Comparison of ENCODE assay signal across 27 cellular contexts in genomic region chrX:112081781-112082482, GRCh38. TPM values are rescaled to one million over a fixed set of nuclear protein-coding genes. Genes with fewer than 3 reads are reported as not detected.
A peak's percentile ranks its signal among the peaks of the same experiment; 100 is the strongest.
DNase-seq lines count a peak whose midpoint lies in the region; ATAC-seq and TF ChIP-seq lines count a peak whose summit lies in the region.
"Had no signal": no experiment of that assay in that cellular context is flagged by ENCODE, and none has a peak within 500 bp of the region (broad histone marks: within the 10 kb centered on the region; RNA-seq: fewer than 3 reads in every experiment).

No MANE protein-coding gene starts in this region.

- H3K36me3 Mint-ChIP-seq in endodermal cell (ENCODE audit: low read depth) (no peaks in the 10 kb centered on the region), type B pancreatic cell (no peaks in the 10 kb centered on the region)
- no peaks in the 10 kb centered on the region for H3K36me3 Mint-ChIP-seq in activated T-helper 17 cell treated with anti-CD3 and anti-CD28 coated beads, Interleukin-2, amount 50 U/mL, for 72 hours (ENCODE audit: low read depth)
- H3K36me3 Mint-ChIP-seq: activated naive CD4-positive, alpha-beta T cell treated with anti-CD3 and anti-CD28 coated beads, Interleukin-2, amount 50 U/mL, for 24 hours; CD14-positive monocyte had no signal

- no peaks in the 10 kb centered on the region for H3K27me3 ChIP-seq in right cardiac atrium (ENCODE audit: control insufficient read depth, insufficient read depth)
- H3K27me3 ChIP-seq in right atrium auricular region: peaks cover 0 to 10% of the 10 kb centered on the region in 2 donors
- peaks cover 39% of the 10 kb centered on the region for H3K27me3 ChIP-seq in endodermal cell (ENCODE audit: control insufficient read depth, insufficient read depth, low read length, poor library complexity, severe bottlenecking)
- H3K27me3 ChIP-seq: body of pancreas had no signal

- H3K4me3 ChIP-seq in right cardiac atrium (ENCODE audit: low read length): peak overlapping the region; percentile 39
- no peak overlapping the region for H3K4me3 ChIP-seq in right atrium auricular region
- peak overlapping the region; percentile 74 for H3K4me3 ChIP-seq in endodermal cell (ENCODE audit: low read length)
- peak overlapping the region; percentile 25 for H3K4me3 ChIP-seq in mesodermal cell (ENCODE audit: extremely low read depth, insufficient read depth, low read length, poor library complexity, severe bottlenecking)
- H3K4me3 ChIP-seq: body of pancreas, upper lobe of left lung had no signal

- ATAC-seq in right cardiac atrium (no peak), HG02840 (IDR thresholded peaks at IDR 0.05; ENCODE audit: low FRiP score, unreplicated experiment) (no peak)
- ATAC-seq in activated T-helper 17 cell treated with anti-CD3 and anti-CD28 coated beads, Interleukin-2, amount 50 U/mL, for 72 hours (replicated peaks): no peak
- ATAC-seq: body of pancreas, gastroesophageal sphincter, natural killer cell, Right ventricle myocardium inferior had no signal

- H3K27ac Mint-ChIP-seq in endodermal cell (no peak overlapping the region), type B pancreatic cell (peak overlapping the region; percentile 15)
- H3K27ac Mint-ChIP-seq in activated T-helper 17 cell treated with anti-CD3 and anti-CD28 coated beads, Interleukin-2, amount 50 U/mL, for 72 hours: no peak overlapping the region
- H3K27ac Mint-ChIP-seq: activated naive CD4-positive, alpha-beta T cell treated with anti-CD3 and anti-CD28 coated beads, Interleukin-2, amount 50 U/mL, for 24 hours; dendritic cell treated with granulocyte-macrophage colony-stimulating factor and Interleukin-4, amounts not matched to agents 40 ng/mL and 50 ng/mL, for 4 days; natural killer cell; stimulated activated naive CD8-positive, alpha-beta T cell treated with anti-CD3 and anti-CD28 coated beads, Interleukin-15, Interleukin-2, amounts not matched to agents 100 ng/mL and 50 ng/mL, for 24 hours had no signal

- H3K27me3 Mint-ChIP-seq in endodermal cell (ENCODE audit: insufficient read depth): peaks cover 75% of the 10 kb centered on the region
- H3K27me3 Mint-ChIP-seq in type B pancreatic cell: peaks cover 89% of the 10 kb centered on the region
- peaks cover 21% of the 10 kb centered on the region for H3K27me3 Mint-ChIP-seq in activated T-helper 17 cell treated with anti-CD3 and anti-CD28 coated beads, Interleukin-2, amount 50 U/mL, for 72 hours

- WGBS in right cardiac atrium: 5% methylated on average over 31 of the region's 31 CpGs
- WGBS in endodermal cell (ENCODE audit: insufficient coverage in 1 of 2, insufficient read length in 1 of 2), 2 experiments: 4 to 7% methylated on average over 2 to 25 of the region's 31 CpGs
- 0% methylated on average over 1 to 2 of the region's 31 CpGs for WGBS in mesodermal cell (ENCODE audit: insufficient coverage in 2 of 2), 2 experiments

- H3K4me1 Mint-ChIP-seq in endodermal cell: peaks cover 44% of the 10 kb centered on the region
- H3K4me1 Mint-ChIP-seq in type B pancreatic cell (ENCODE audit: unreplicated experiment): peaks cover 19% of the 10 kb centered on the region
- H3K4me1 Mint-ChIP-seq in activated T-helper 17 cell treated with anti-CD3 and anti-CD28 coated beads, Interleukin-2, amount 50 U/mL, for 72 hours: no peaks in the 10 kb centered on the region
- H3K4me1 Mint-ChIP-seq: activated naive CD4-positive, alpha-beta T cell treated with anti-CD3 and anti-CD28 coated beads, Interleukin-2, amount 50 U/mL, for 24 hours; CD14-positive monocyte; natural killer cell had no signal

- H3K4me1 ChIP-seq in right cardiac atrium (ENCODE audit: control insufficient read depth, insufficient read depth, low read length) (no peaks in the 10 kb centered on the region), right atrium auricular region (no peaks in the 10 kb centered on the region), endodermal cell (ENCODE audit: control insufficient read depth, insufficient read depth, low read length) (no peaks in the 10 kb centered on the region), mesodermal cell (ENCODE audit: control insufficient read depth, insufficient read depth, low read length, poor library complexity, severe bottlenecking) (peaks cover 3% of the 10 kb centered on the region)
- H3K4me1 ChIP-seq: body of pancreas had no signal

- H3K9me3 Mint-ChIP-seq in endodermal cell (no peaks in the 10 kb centered on the region), type B pancreatic cell (no peaks in the 10 kb centered on the region)
- H3K9me3 Mint-ChIP-seq in activated T-helper 17 cell treated with anti-CD3 and anti-CD28 coated beads, Interleukin-2, amount 50 U/mL, for 72 hours: no peaks in the 10 kb centered on the region
- H3K9me3 Mint-ChIP-seq: activated naive CD4-positive, alpha-beta T cell treated with anti-CD3 and anti-CD28 coated beads, Interleukin-2, amount 50 U/mL, for 24 hours; dendritic cell treated with granulocyte-macrophage colony-stimulating factor and Interleukin-4, amounts not matched to agents 40 ng/mL and 50 ng/mL, for 4 days; natural killer cell; stimulated activated naive CD8-positive, alpha-beta T cell treated with anti-CD3 and anti-CD28 coated beads, Interleukin-15, Interleukin-2, amounts not matched to agents 100 ng/mL and 50 ng/mL, for 24 hours had no signal

- no peaks in the 10 kb centered on the region for H3K9me3 ChIP-seq in right cardiac atrium (ENCODE audit: control insufficient read depth, low read length)
- no peaks in the 10 kb centered on the region for H3K9me3 ChIP-seq in right atrium auricular region
- no peaks in the 10 kb centered on the region for H3K9me3 ChIP-seq in endodermal cell (ENCODE audit: control insufficient read depth, low read length)
- no peaks in the 10 kb centered on the region for H3K9me3 ChIP-seq in mesodermal cell (ENCODE audit: control insufficient read depth, low read length)
- H3K9me3 ChIP-seq: body of pancreas, gastroesophageal sphincter, upper lobe of left lung had no signal

- H3K36me3 ChIP-seq in right atrium auricular region (no peaks in the 10 kb centered on the region), endodermal cell (ENCODE audit: control insufficient read depth, insufficient read depth, low read length) (no peaks in the 10 kb centered on the region), mesodermal cell (ENCODE audit: control insufficient read depth, insufficient read depth, low read length) (no peaks in the 10 kb centered on the region)
- H3K36me3 ChIP-seq: gastroesophageal sphincter, upper lobe of left lung had no signal

- H3K27ac ChIP-seq in right cardiac atrium (ENCODE audit: low read length): no peak overlapping the region
- no peak overlapping the region for H3K27ac ChIP-seq in right atrium auricular region
- no peak overlapping the region for H3K27ac ChIP-seq in endodermal cell (ENCODE audit: low read depth, low read length)
- no peak overlapping the region for H3K27ac ChIP-seq in mesodermal cell (ENCODE audit: low read depth, low read length, severe bottlenecking)
- H3K27ac ChIP-seq: body of pancreas, gastroesophageal sphincter, upper lobe of left lung had no signal

- DNase-seq in right cardiac atrium (peak in 1 of 3 donors; percentile 14), right atrium auricular region (ENCODE audit: low spot score) (no peak), endodermal cell (peak; percentile 82), type B pancreatic cell (ENCODE audit: extremely low spot score, unreplicated experiment) (no peak), COLO668 (lab: John Stamatoyannopoulos, UW; ENCODE audit: unreplicated experiment) (no peak)
- DNase-seq: ACHN; activated CD4-positive, alpha-beta T cell treated with anti-CD3 and anti-CD28 coated beads, Interleukin-2, amount 50 U/mL, for 48 hours; body of pancreas; DMS 273 treated with DMSO at 0.1 percent for 48 hours; kidney; MM.1S; natural killer cell; NCI-H187 treated with DMSO at 0.1 percent for 48 hours; NCI-H446 treated with DMSO at 0.1 percent for 48 hours had no signal

- peak overlapping the region; percentile 80 for H3K4me3 Mint-ChIP-seq in endodermal cell
- peak overlapping the region; percentile 87 for H3K4me3 Mint-ChIP-seq in type B pancreatic cell
- no peak overlapping the region for H3K4me3 Mint-ChIP-seq in activated T-helper 17 cell treated with anti-CD3 and anti-CD28 coated beads, Interleukin-2, amount 50 U/mL, for 72 hours
- H3K4me3 Mint-ChIP-seq: activated naive CD4-positive, alpha-beta T cell treated with anti-CD3 and anti-CD28 coated beads, Interleukin-2, amount 50 U/mL, for 24 hours; dendritic cell treated with granulocyte-macrophage colony-stimulating factor and Interleukin-4, amounts not matched to agents 40 ng/mL and 50 ng/mL, for 4 days; natural killer cell; stimulated activated naive CD8-positive, alpha-beta T cell treated with anti-CD3 and anti-CD28 coated beads, Interleukin-15, Interleukin-2, amounts not matched to agents 100 ng/mL and 50 ng/mL, for 24 hours had no signal

- intact Hi-C loops in right cardiac atrium (cut with DNase I): no loop called here

- H3K9ac ChIP-seq in endodermal cell (ENCODE audit: extremely low read depth, low read length, poor library complexity, severe bottlenecking): no peak overlapping the region

- TF ChIP-seq CTCF in right atrium auricular region (IDR thresholded peaks at IDR 0.05): no peak
- TF ChIP-seq CTCF in endodermal cell (conservative IDR thresholded peaks at IDR 0.05): no peak
- no peak for TF ChIP-seq CTCF in type B pancreatic cell (conservative IDR thresholded peaks at IDR 0.05)

RNA-seq across cellular contexts. Expression of gene TRPC5, which starts 0.6 kb away (rescaled TPM):
- under 1 TPM in 1 of 4 donors, not detected in 3; 0.03 TPM for total RNA-seq in right cardiac atrium
- polyA plus RNA-seq in right cardiac atrium: not detected
- total RNA-seq in right atrium auricular region: under 1 TPM in 1 of 2 donors, not detected in 1; 0.08 TPM
- total RNA-seq in endodermal cell: 1 to 10 TPM; 5.6 to 7.2 TPM
- polyA plus RNA-seq in endodermal cell (2013, experiment 1 of 2): 0.14 TPM
- 0.12 TPM for polyA plus RNA-seq in endodermal cell (2013, experiment 2 of 2)
- 0.04 TPM for polyA plus RNA-seq in mesodermal cell (2013, experiment 1 of 2)
- not detected for polyA plus RNA-seq in mesodermal cell (2013, experiment 2 of 2)
- 0.26 and 0.99 TPM in 2 replicates for total RNA-seq in type B pancreatic cell (ENCODE audit: low replicate concordance)
- not detected for total RNA-seq in activated T-helper 17 cell treated with anti-CD3 and anti-CD28 coated beads, Interleukin-2, amount 50 U/mL, for 72 hours
- total RNA-seq: kidney; natural killer cell; renal cortical epithelial cell; Right ventricle myocardium inferior; T-helper 1 cell treated with Interleukin-12 subunit alpha and Interleukin-12 subunit beta and Interleukin-4 antibody, amounts not matched to agents 30 ng/mL and 1 ng/mL, for 36 hours; upper lobe of left lung had no signal
- polyA plus RNA-seq: CD14-positive monocyte, esophagus had no signal

RNA-seq across cellular contexts. Expression of gene RTL4, which starts 0.9 kb away (rescaled TPM):
- total RNA-seq in right cardiac atrium: not detected
- polyA plus RNA-seq in right cardiac atrium: not detected
- not detected for total RNA-seq in right atrium auricular region
- 1 to 10 TPM; 3.3 to 3.9 TPM for total RNA-seq in endodermal cell
- 0.14 TPM for polyA plus RNA-seq in endodermal cell (2013, experiment 1 of 2)
- polyA plus RNA-seq in endodermal cell (2013, experiment 2 of 2): 0.17 TPM
- polyA plus RNA-seq in mesodermal cell (2013, experiment 1 of 2): 0.15 TPM
- polyA plus RNA-seq in mesodermal cell (2013, experiment 2 of 2): not detected
- total RNA-seq in type B pancreatic cell (ENCODE audit: low replicate concordance): not detected in 2 replicates
- not detected for total RNA-seq in activated T-helper 17 cell treated with anti-CD3 and anti-CD28 coated beads, Interleukin-2, amount 50 U/mL, for 72 hours
- total RNA-seq: kidney; natural killer cell; renal cortical epithelial cell; Right ventricle myocardium inferior; T-helper 1 cell treated with Interleukin-12 subunit alpha and Interleukin-12 subunit beta and Interleukin-4 antibody, amounts not matched to agents 30 ng/mL and 1 ng/mL, for 36 hours; upper lobe of left lung had no signal
- polyA plus RNA-seq: CD14-positive monocyte, esophagus had no signal

Comparison
In these comparisons a context has a peak if more than half of its experiments do, and no peak if none do; other contexts are left out.
1. H3K4me3 ChIP-seq: peak in right cardiac atrium (single experiment), endodermal cell (single experiment) and mesodermal cell (single experiment); none in right atrium auricular region (0 of 2).